Comparison of ENCODE assay signal across 8 cellular contexts in genomic region chr15:90870354-90871096, GRCh38. TPM values are rescaled to one million over a fixed set of nuclear protein-coding genes. Genes with fewer than 3 reads are reported as not detected.
DNase-seq lines count a peak whose midpoint lies in the region; ATAC-seq lines count a peak whose summit lies in the region.

No MANE protein-coding gene starts in this region.

- H3K27ac ChIP-seq in mesendoderm (ENCODE audit: low read depth, low read length) = peak overlapping the region; percentile 59

- H3K36me3 ChIP-seq in mesendoderm (ENCODE audit: control insufficient read depth, insufficient read depth, low read length) = no peaks in the 10 kb centered on the region

- no peak overlapping the region for H4K8ac ChIP-seq in mesendoderm (ENCODE audit: low read depth, low read length)

- H3K23ac ChIP-seq in mesendoderm (ENCODE audit: low read length) = peak overlapping the region; percentile 1

- peaks cover 9% of the 10 kb centered on the region for H3K79me1 ChIP-seq in mesendoderm (ENCODE audit: low read length)

- H4K5ac ChIP-seq in mesendoderm (ENCODE audit: low read length) = peak overlapping the region; percentile 48

- H3K4me3 ChIP-seq in mesendoderm (ENCODE audit: low read length) = peak overlapping the region; percentile 68

- peak overlapping the region; percentile 53 for H3K4me2 ChIP-seq in mesendoderm (ENCODE audit: low read length)

- no CpG with 5 or more reads among the region's 16 CpGs for WGBS in mesendoderm (ENCODE audit: extremely low coverage, insufficient coverage, low lambda C conversion rate)

- H3K4ac ChIP-seq in mesendoderm (ENCODE audit: low read depth, low read length) = peak overlapping the region; percentile 99

- no peak for ATAC-seq in GM18511 (IDR thresholded peaks at IDR 0.05; ENCODE audit: unreplicated experiment)
- ATAC-seq in HG02763 (IDR thresholded peaks at IDR 0.05; ENCODE audit: unreplicated experiment) = no peak

- H2BK120ac ChIP-seq in mesendoderm (ENCODE audit: low read depth, low read length) = peak overlapping the region; percentile 73

- H3K56ac ChIP-seq in mesendoderm (ENCODE audit: low read length) = peak overlapping the region; percentile 92

- peaks cover 31% of the 10 kb centered on the region for H3K4me1 ChIP-seq in mesendoderm (ENCODE audit: control insufficient read depth, low read depth, low read length)

- peak overlapping the region; percentile 72 for H2AK5ac ChIP-seq in mesendoderm (ENCODE audit: low read length)

- peak overlapping the region; percentile 97 for H3K18ac ChIP-seq in mesendoderm (ENCODE audit: low read length)

- DNase-seq in DMS53 treated with DMSO at 0.1 percent for 48 hours (lab: John Stamatoyannopoulos, UW; ENCODE audit: unreplicated experiment) (peak; percentile 26), NCI-H82 treated with DMSO at 0.1 percent for 48 hours (lab: John Stamatoyannopoulos, UW; ENCODE audit: unreplicated experiment) (peak; percentile 13), cerebellar cortex (ENCODE audit: low spot score) (peak; percentile 36), mesendoderm (peak; percentile 58), NCI-H345 treated with DMSO at 0.1 percent for 48 hours (lab: John Stamatoyannopoulos, UW; ENCODE audit: unreplicated experiment) (no peak)
- no peak for DNase-seq in stimulated activated CD8-positive, alpha-beta memory T cell treated with anti-CD3 and anti-CD28 coated beads, Interleukin-4, amount 100 ng/mL, for 48 hours

- H3K9ac ChIP-seq in mesendoderm (ENCODE audit: low read length) = peak overlapping the region; percentile 91

- H2BK15ac ChIP-seq in mesendoderm (replicated peaks; ENCODE audit: low read depth) = no peak overlapping the region

- peaks cover 32% of the 10 kb centered on the region for H3K79me2 ChIP-seq in mesendoderm (ENCODE audit: control insufficient read depth, insufficient read depth, low read length)

- H2BK5ac ChIP-seq in mesendoderm (ENCODE audit: low read length) = peak overlapping the region; percentile 59

- no peaks in the 10 kb centered on the region for H3K27me3 ChIP-seq in mesendoderm (ENCODE audit: insufficient read depth, low read length, poor library complexity)

RNA-seq across cellular contexts. Expression of gene FURIN, which starts 2.1 kb away (rescaled TPM):
- polyA plus RNA-seq in mesendoderm (2013, experiment 1 of 2) = 23.0 TPM
- polyA plus RNA-seq in mesendoderm (2013, experiment 2 of 2) = 22.8 TPM

RNA-seq across cellular contexts. Expression of gene FES, which starts 13.8 kb away (rescaled TPM):
- 4.1 TPM for polyA plus RNA-seq in mesendoderm (2013, experiment 1 of 2)
- polyA plus RNA-seq in mesendoderm (2013, experiment 2 of 2) = 4.3 TPM

RNA-seq across cellular contexts. Expression of gene MAN2A2, which starts 32.6 kb away (rescaled TPM):
- polyA plus RNA-seq in mesendoderm (2013, experiment 1 of 2) = 5.4 TPM
- 7.8 TPM for polyA plus RNA-seq in mesendoderm (2013, experiment 2 of 2)

Comparison
In these comparisons a context has a peak if more than half of its experiments do, and no peak if none do; other contexts are left out.
1. DNase-seq: peak in DMS53 treated with DMSO at 0.1 percent for 48 hours (single experiment), NCI-H82 treated with DMSO at 0.1 percent for 48 hours (single experiment), cerebellar cortex (single experiment) and mesendoderm (single experiment); none in NCI-H345 treated with DMSO at 0.1 percent for 48 hours (single experiment) and stimulated activated CD8-positive, alpha-beta memory T cell treated with anti-CD3 and anti-CD28 coated beads, Interleukin-4, amount 100 ng/mL, for 48 hours (single experiment).